9 cellular contexts compared by ENCODE assay signal in genomic region chr11:2301631-2302272, GRCh38. TPM values are rescaled to one million over a fixed set of nuclear protein-coding genes. Genes with fewer than 3 reads are reported as not detected.
DNase-seq lines count a peak whose midpoint lies in the region; ATAC-seq and TF ChIP-seq lines count a peak whose summit lies in the region.
"Had no signal": no experiment of that assay in that cellular context is flagged by ENCODE, and none has a peak within 500 bp of the region (broad histone marks: within the 10 kb centered on the region; RNA-seq: fewer than 3 reads in every experiment).

TSS of gene C11orf21 (minus strand) at chr11:2301918. CDS start at chr11:2301808, 110 bp downstream.
TSS of gene TSPAN32 (plus strand) at chr11:2302013. CDS start at chr11:2302150, 137 bp downstream.

- intact Hi-C loops in PC-3 (cut with micrococcal nuclease): no loop called here

- POLR2A ChIA-PET in PC-3 (lab: Charles Lee; ENCODE audit: unreplicated experiment): interaction anchor here (0.6 kb wide), 1 partner anchor 76 kb away, joined by 3 read pairs; no protein-coding TSS in a partner anchor

- no peak within 1 kb of the TSS for H2AFZ ChIP-seq in PC-3 (ENCODE audit: low read length)

- no TSS peak for BruUV-seq in PC-3 (replicated peaks; lab: Mats Ljungman, UMichigan)

- H3K9me2 ChIP-seq in PC-3 (replicated peaks; ENCODE audit: low read length): no peaks in the 10 kb centered on the region

- no peak for ATAC-seq in PC-3
- no peak for ATAC-seq in lung (ENCODE audit: insufficient read depth, low FRiP score)
- peak; percentile 31 to 51 for ATAC-seq in upper lobe of left lung (ENCODE audit: low FRiP score in 2 of 2)
- no peak for ATAC-seq in HG03439 (IDR thresholded peaks at IDR 0.05; ENCODE audit: unreplicated experiment)
- ATAC-seq in GM18870 (IDR thresholded peaks at IDR 0.05; ENCODE audit: unreplicated experiment): no peak
- no peak for ATAC-seq in GM19395 (IDR thresholded peaks at IDR 0.05; ENCODE audit: unreplicated experiment)

- CTCF ChIA-PET in PC-3 (lab: Charles Lee): interaction anchor here (0.6 kb wide), 1 partner anchor 76 kb away, joined by 9 read pairs; no protein-coding TSS in a partner anchor

- DNase-seq in PC-3: peak; percentile 9
- DNase-seq in lung (ENCODE audit: low spot score): peak; percentile 54
- peak; percentile 60 to 82 for DNase-seq in upper lobe of left lung

- peaks cover 68% of the 10 kb centered on the region for H3K4me1 Mint-ChIP-seq in activated naive CD4-positive, alpha-beta T cell treated with anti-CD3 and anti-CD28 coated beads, Interleukin-2, amount 50 U/mL, for 24 hours

- H3K36me3 Mint-ChIP-seq in activated naive CD4-positive, alpha-beta T cell treated with anti-CD3 and anti-CD28 coated beads, Interleukin-2, amount 50 U/mL, for 24 hours: no peaks in the 10 kb centered on the region

- H3K27ac ChIP-seq in PC-3 (ENCODE audit: low read length) (no peak within 1 kb of the TSS), lung (ENCODE audit: low read depth in 1 of 2, low read length in 1 of 2) (peak within 1 kb of the TSS; percentile 49 to 68), upper lobe of left lung (peak within 1 kb of the TSS; percentile 69 to 93 (median 85))

- TF ChIP-seq EP300 in upper lobe of left lung (IDR thresholded peaks at IDR 0.05): no peak

- H3K79me2 ChIP-seq in PC-3 (ENCODE audit: low read length): no peaks in the 10 kb centered on the region

- H3K9me3 ChIP-seq in PC-3 (ENCODE audit: low read length) (no peaks in the 10 kb centered on the region), lung (ENCODE audit: control insufficient read depth in 2 of 2, insufficient read depth in 1 of 2, low read length in 1 of 2) (no peaks in the 10 kb centered on the region), upper lobe of left lung (no peaks in the 10 kb centered on the region)

- H3K9ac ChIP-seq in PC-3 (ENCODE audit: low read length): no peak within 1 kb of the TSS

- no peaks in the 10 kb centered on the region for H3K4me1 ChIP-seq in PC-3 (ENCODE audit: insufficient read depth, low read length)
- peaks cover 11 to 23% of the 10 kb centered on the region in 2 donors for H3K4me1 ChIP-seq in lung (ENCODE audit: control insufficient read depth in 2 of 2, insufficient read depth in 2 of 2, low read length in 2 of 2)
- peaks cover 39 to 66% (median 48%) of the 10 kb centered on the region in 4 donors for H3K4me1 ChIP-seq in upper lobe of left lung

- H3K4me2 ChIP-seq in PC-3 (ENCODE audit: low read length): no peak within 1 kb of the TSS

- no peaks in the 10 kb centered on the region for H3K27me3 Mint-ChIP-seq in activated naive CD4-positive, alpha-beta T cell treated with anti-CD3 and anti-CD28 coated beads, Interleukin-2, amount 50 U/mL, for 24 hours

- H3K27me3 ChIP-seq in PC-3 (ENCODE audit: low read length) (no peaks in the 10 kb centered on the region), lung (ENCODE audit: control insufficient read depth, insufficient read depth) (no peaks in the 10 kb centered on the region), upper lobe of left lung (no peaks in the 10 kb centered on the region)

- H3K4me3 ChIP-seq in PC-3 (ENCODE audit: low read length) (no peak within 1 kb of the TSS), lung (no peak within 1 kb of the TSS), upper lobe of left lung (peak within 1 kb of the TSS in 3 of 4 donors; percentile 23 to 42 (median 31))

- H3K36me3 ChIP-seq in PC-3 (ENCODE audit: low read depth, low read length): no peaks in the 10 kb centered on the region
- no peaks in the 10 kb centered on the region for H3K36me3 ChIP-seq in lung (ENCODE audit: control insufficient read depth in 2 of 2, insufficient read depth in 2 of 2, low read length in 2 of 2)
- H3K36me3 ChIP-seq in upper lobe of left lung: no peaks in the 10 kb centered on the region

- no peak for TF ChIP-seq CTCF in PC-3 (conservative IDR thresholded peaks at IDR 0.05; ENCODE audit: low read depth, low read length)
- TF ChIP-seq CTCF in lung (IDR thresholded peaks at IDR 0.05; ENCODE audit: control extremely low read depth, extremely low read depth): no peak
- no peak for TF ChIP-seq CTCF in upper lobe of left lung (IDR thresholded peaks at IDR 0.05)

- peak; percentile 26 for TF ChIP-seq POLR2A in GM19099 (IDR thresholded peaks at IDR 0.05; ENCODE audit: extremely low read depth, insufficient read length, low read depth)
- TF ChIP-seq POLR2A in upper lobe of left lung (IDR thresholded peaks at IDR 0.05): peak in 1 of 4 donors; percentile 29

- H3K9me3 Mint-ChIP-seq in activated naive CD4-positive, alpha-beta T cell treated with anti-CD3 and anti-CD28 coated beads, Interleukin-2, amount 50 U/mL, for 24 hours: no peaks in the 10 kb centered on the region

- H4K20me1 ChIP-seq in PC-3 (ENCODE audit: low read length): no peaks in the 10 kb centered on the region

- H3K4me3 Mint-ChIP-seq in activated naive CD4-positive, alpha-beta T cell treated with anti-CD3 and anti-CD28 coated beads, Interleukin-2, amount 50 U/mL, for 24 hours: peak within 1 kb of the TSS; percentile 91

- peak within 1 kb of the TSS; percentile 90 for H3K27ac Mint-ChIP-seq in activated naive CD4-positive, alpha-beta T cell treated with anti-CD3 and anti-CD28 coated beads, Interleukin-2, amount 50 U/mL, for 24 hours

- 27 to 45% methylated on average over 16 of the region's 16 CpGs for WGBS in lung, 2 donors
- 49 to 66% methylated on average over 11 to 16 of the region's 16 CpGs for WGBS in upper lobe of left lung, 2 donors

- no peaks in the 10 kb centered on the region for H3F3A ChIP-seq in PC-3 (ENCODE audit: low read length, unreplicated experiment)

RNA-seq across cellular contexts. Expression of gene C11orf21, which starts in this region (rescaled TPM):
- not detected in 2 replicates for total RNA-seq in PC-3 (2014; rRNA removed)
- 1 to 10 TPM; 3.4 to 5.2 TPM for total RNA-seq in lung
- polyA plus RNA-seq in lung: 1 to 10 TPM; 4.3 to 6.0 TPM
- total RNA-seq in upper lobe of left lung: 10 to 100 TPM in 2 of 6 donors, 1 to 10 TPM in 4; 2.3 to 20.3 (median 9.5) TPM
- total RNA-seq: glomerular endothelial cell had no signal

RNA-seq across cellular contexts. Expression of gene TSPAN32, which starts in this region (rescaled TPM):
- total RNA-seq in PC-3 (2014; rRNA removed) (not detected in 2 replicates), lung (1 to 10 TPM; 7.4 to 7.6 TPM), upper lobe of left lung (10 to 100 TPM in 2 of 6 donors, 1 to 10 TPM in 4; 3.1 to 16.4 (median 6.8) TPM)
- 1 to 10 TPM; 6.1 to 6.8 TPM for polyA plus RNA-seq in lung
- total RNA-seq: glomerular endothelial cell had no signal

Comparison
In these comparisons a context has a peak if more than half of its experiments do, and no peak if none do; other contexts are left out.
1. Peak in DNase-seq in PC-3; RNA of the genes that start here not detected or under 1 TPM.
2. ATAC-seq: peak in upper lobe of left lung (2 of 2); none in PC-3 (single experiment), lung (single experiment), HG03439 (single experiment), GM18870 (single experiment) and GM19395 (single experiment).
3. DNase-seq: peak in every context shown above with its lines; median percentile 71 in upper lobe of left lung; 54 in lung; 9 in PC-3.
4. H3K4me3 ChIP-seq: peak in upper lobe of left lung (3 of 4); none in PC-3 (single experiment) and lung (single experiment).